Comparison of ENCODE assay signal across 20 cellular contexts in the genomic region with DNA sequence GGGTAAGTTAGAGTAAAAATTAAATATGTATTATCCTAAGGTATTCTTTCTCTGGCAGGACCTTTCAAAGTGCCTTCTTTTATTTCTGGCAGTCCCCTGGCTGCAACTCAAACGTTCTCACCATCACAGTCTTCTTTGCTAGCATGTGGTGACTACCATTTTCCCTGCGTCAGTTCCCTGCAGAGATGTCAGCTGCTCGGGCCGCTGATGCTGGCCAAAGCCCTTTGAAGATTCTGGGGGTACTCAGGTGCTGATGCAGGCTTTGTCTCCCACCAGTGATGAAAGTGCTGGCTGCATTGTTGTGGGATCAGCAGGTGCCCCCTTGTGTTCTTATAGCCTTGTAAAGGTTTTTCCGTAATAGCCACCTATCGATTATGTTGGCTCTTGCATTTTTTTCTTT.
DNase-seq lines count a peak whose midpoint lies in the region; ATAC-seq and TF ChIP-seq lines count a peak whose summit lies in the region.
"Had no signal": no experiment of that assay in that cellular context is flagged by ENCODE, and none has a peak within 500 bp of the region (broad histone marks: within the 10 kb centered on the region; RNA-seq: fewer than 3 reads in every experiment).

No MANE protein-coding gene starts in this region.

- H3F3A ChIP-seq in GM23338 (replicated peaks; ENCODE audit: low read depth), result no peaks in the 10 kb centered on the region
- H3F3A ChIP-seq in neural progenitor cell (ENCODE audit: low read depth), result no peaks in the 10 kb centered on the region

- peak overlapping the region in 3 of 11 experiments; percentile 2 to 54 (median 18); a peak in 2 of 22 replicates for H3K27ac ChIP-seq in BLaER1 treated with 17β-estradiol and CSF1 and Interleukin-3, amounts not matched to agents 10 nM and 100 nM
- no peak overlapping the region for H3K27ac ChIP-seq in GM23338 (ENCODE audit: low read depth)
- no peak overlapping the region for H3K27ac ChIP-seq in neural progenitor cell
- H3K27ac ChIP-seq: SK-N-MC had no signal

- 0 out of 2 replicates have a peak, but pooled peaks cover 16% of the 10 kb centered on the region for H3K9me2 ChIP-seq in GM23338 (ENCODE audit: insufficient read depth)

- H3K4me3 Mint-ChIP-seq in GM23338 (no peak overlapping the region), neural progenitor cell (no peak overlapping the region)
- H3K4me3 Mint-ChIP-seq in activated CD4-positive, alpha-beta memory T cell treated with anti-CD3 and anti-CD28 coated beads for 36 hours, result no peak overlapping the region
- H3K4me3 Mint-ChIP-seq: CD4-positive, alpha-beta memory T cell; HFFc6 had no signal

- H3K27me3 ChIP-seq in BLaER1 treated with 17β-estradiol and CSF1 and Interleukin-3, amounts not matched to agents 10 nM and 100 nM, result no peaks in the 10 kb centered on the region
- H3K27me3 ChIP-seq in GM23338 (ENCODE audit: insufficient read depth) (no peaks in the 10 kb centered on the region), neural progenitor cell (no peaks in the 10 kb centered on the region)

- no peaks in the 10 kb centered on the region for H3K36me3 Mint-ChIP-seq in GM23338 (ENCODE audit: low read depth)
- no peaks in the 10 kb centered on the region for H3K36me3 Mint-ChIP-seq in neural progenitor cell
- no peaks in the 10 kb centered on the region for H3K36me3 Mint-ChIP-seq in activated CD4-positive, alpha-beta memory T cell treated with anti-CD3 and anti-CD28 coated beads for 36 hours
- H3K36me3 Mint-ChIP-seq: CD4-positive, alpha-beta memory T cell had no signal

- intact Hi-C loops in activated CD4-positive, alpha-beta memory T cell treated with anti-CD3 and anti-CD28 coated beads for 36 hours (cut with micrococcal nuclease), result no loop called here

- H3K9ac ChIP-seq in BLaER1 treated with 17β-estradiol and CSF1 and Interleukin-3, amounts not matched to agents 10 nM and 100 nM, result no peak overlapping the region
- no peak overlapping the region for H3K9ac ChIP-seq in neural progenitor cell

- peaks cover 43 to 53% (median 49%) of the 10 kb centered on the region in 10 experiments for H3K4me1 ChIP-seq in BLaER1 treated with 17β-estradiol and CSF1 and Interleukin-3, amounts not matched to agents 10 nM and 100 nM
- H3K4me1 ChIP-seq in GM23338 (ENCODE audit: insufficient read depth), result no peaks in the 10 kb centered on the region
- H3K4me1 ChIP-seq in neural progenitor cell, result peaks cover 13% of the 10 kb centered on the region
- H3K4me1 ChIP-seq: Caco-2, HAP-1 had no signal

- H3K27me3 Mint-ChIP-seq in GM23338 (ENCODE audit: insufficient read depth, low read depth, poor library complexity) (no peaks in the 10 kb centered on the region), neural progenitor cell (ENCODE audit: insufficient read depth, low read depth) (peaks cover 6% of the 10 kb centered on the region)
- no peaks in the 10 kb centered on the region for H3K27me3 Mint-ChIP-seq in activated CD4-positive, alpha-beta memory T cell treated with anti-CD3 and anti-CD28 coated beads for 36 hours
- H3K27me3 Mint-ChIP-seq: CD4-positive, alpha-beta memory T cell had no signal

- TF ChIP-seq CTCF in GM23338 (conservative IDR thresholded peaks at IDR 0.05; ENCODE audit: low read depth in 2 of 2) (peak in 1 of 2 experiments; percentile 44; a peak in 2 of 4 replicates), neural progenitor cell (IDR thresholded peaks at IDR 0.05) (no peak)

- H3K4me3 ChIP-seq in BLaER1 treated with 17β-estradiol and CSF1 and Interleukin-3, amounts not matched to agents 10 nM and 100 nM, result no peak overlapping the region
- H3K4me3 ChIP-seq in GM23338 (no peak overlapping the region), neural progenitor cell (no peak overlapping the region)
- H3K4me3 ChIP-seq: HAP-1, SK-N-MC had no signal

- H2AFZ ChIP-seq in GM23338, result no peak overlapping the region
- H2AFZ ChIP-seq in neural progenitor cell (replicated peaks), result no peak overlapping the region

- ATAC-seq in GM23338, result peak; percentile 95
- ATAC-seq in GM19463 (IDR thresholded peaks at IDR 0.05; ENCODE audit: unreplicated experiment), result no peak
- no peak for ATAC-seq in activated CD4-positive, CD25-positive, alpha-beta regulatory T cell treated with anti-CD3 and anti-CD28 coated beads, Interleukin-2, amount 50 U/mL, for 24 hours

- POLR2A ChIA-PET in activated CD4-positive, alpha-beta memory T cell treated with anti-CD3 and anti-CD28 coated beads for 36 hours (lab: Charles Lee), result no interaction called here

- H3K9me3 Mint-ChIP-seq in GM23338 (no peaks in the 10 kb centered on the region; the same call in 2 of the 3 replicates), neural progenitor cell (peaks cover 6% of the 10 kb centered on the region)
- H3K9me3 Mint-ChIP-seq in activated CD4-positive, alpha-beta memory T cell treated with anti-CD3 and anti-CD28 coated beads for 36 hours, result no peaks in the 10 kb centered on the region
- H3K9me3 Mint-ChIP-seq: HFFc6 had no signal

- CTCF ChIA-PET in activated CD4-positive, alpha-beta memory T cell treated with anti-CD3 and anti-CD28 coated beads for 36 hours (lab: Charles Lee), result no interaction called here

- DNase-seq in GM23338 (ENCODE audit: low spot score) (peak; percentile 38), cerebellar cortex (ENCODE audit: low spot score) (peak; percentile 45), neural progenitor cell (ENCODE audit: low spot score) (peak; percentile 9)
- no peak for DNase-seq in activated CD4-positive, alpha-beta memory T cell treated with anti-CD3 and anti-CD28 coated beads for 36 hours
- DNase-seq: Caco-2; CD4-positive, alpha-beta memory T cell; DMS 273 treated with DMSO at 0.1 percent for 48 hours; DND-41; HFFc6; NCI-H1092; NCI-H1417 treated with DMSO at 0.1 percent for 48 hours; NCI-H2171 treated with DMSO at 0.1 percent for 48 hours; NCI-H345; NCI-H510A treated with DMSO at 0.1 percent for 48 hours; SIG-M5 had no signal

- H4K20me1 ChIP-seq in BLaER1 treated with 17β-estradiol and CSF1 and Interleukin-3, amounts not matched to agents 10 nM and 100 nM, result no peaks in the 10 kb centered on the region
- no peaks in the 10 kb centered on the region for H4K20me1 ChIP-seq in GM23338 (replicated peaks; ENCODE audit: insufficient read depth)
- H4K20me1 ChIP-seq in neural progenitor cell (ENCODE audit: low read depth), result no peaks in the 10 kb centered on the region

- peak overlapping the region in 9 of 11 experiments; percentile 3 to 59 (median 45); a peak in 15 of 22 replicates for H3K4me2 ChIP-seq in BLaER1 treated with 17β-estradiol and CSF1 and Interleukin-3, amounts not matched to agents 10 nM and 100 nM
- no peak overlapping the region for H3K4me2 ChIP-seq in GM23338
- peak overlapping the region; percentile 22 for H3K4me2 ChIP-seq in neural progenitor cell

- peaks cover 0 to 29% (median 21%) of the 10 kb centered on the region in 11 experiments; a peak in 18 of 22 replicates for H3K9me3 ChIP-seq in BLaER1 treated with 17β-estradiol and CSF1 and Interleukin-3, amounts not matched to agents 10 nM and 100 nM (replicated peaks in 1 of 11)
- no peaks in the 10 kb centered on the region for H3K9me3 ChIP-seq in neural progenitor cell (ENCODE audit: low read depth)
- H3K9me3 ChIP-seq: Caco-2, HAP-1 had no signal

- H3K36me3 ChIP-seq in BLaER1 treated with 17β-estradiol and CSF1 and Interleukin-3, amounts not matched to agents 10 nM and 100 nM, result 0 out of 22 replicates have a peak, but pooled peaks cover 0 to 3% (median 0%) of the 10 kb centered on the region in 11 experiments
- H3K36me3 ChIP-seq in GM23338 (ENCODE audit: insufficient read depth), result no peaks in the 10 kb centered on the region
- no peaks in the 10 kb centered on the region for H3K36me3 ChIP-seq in neural progenitor cell
- H3K36me3 ChIP-seq: HAP-1 had no signal

- H3K79me2 ChIP-seq in GM23338 (replicated peaks; ENCODE audit: insufficient read depth), result no peaks in the 10 kb centered on the region
- no peaks in the 10 kb centered on the region for H3K79me2 ChIP-seq in neural progenitor cell (ENCODE audit: low read depth)

- H3K4me1 Mint-ChIP-seq in GM23338, result peaks cover 16% of the 10 kb centered on the region
- H3K4me1 Mint-ChIP-seq in neural progenitor cell, result peaks cover 25% of the 10 kb centered on the region
- H3K4me1 Mint-ChIP-seq in activated CD4-positive, alpha-beta memory T cell treated with anti-CD3 and anti-CD28 coated beads for 36 hours (ENCODE audit: low read depth), result no peaks in the 10 kb centered on the region
- H3K4me1 Mint-ChIP-seq: CD4-positive, alpha-beta memory T cell had no signal

- no peak overlapping the region for H3K27ac Mint-ChIP-seq in GM23338
- H3K27ac Mint-ChIP-seq in neural progenitor cell, result no peak overlapping the region
- no peak overlapping the region for H3K27ac Mint-ChIP-seq in activated CD4-positive, alpha-beta memory T cell treated with anti-CD3 and anti-CD28 coated beads for 36 hours
- H3K27ac Mint-ChIP-seq: CD4-positive, alpha-beta memory T cell; HFFc6 had no signal

TF ChIP-seq in GM23338, 12 proteins besides CTCF, POLR2A, EP300 and RAD21 (continues in another document):
- TF ChIP-seq, protein P1, sequence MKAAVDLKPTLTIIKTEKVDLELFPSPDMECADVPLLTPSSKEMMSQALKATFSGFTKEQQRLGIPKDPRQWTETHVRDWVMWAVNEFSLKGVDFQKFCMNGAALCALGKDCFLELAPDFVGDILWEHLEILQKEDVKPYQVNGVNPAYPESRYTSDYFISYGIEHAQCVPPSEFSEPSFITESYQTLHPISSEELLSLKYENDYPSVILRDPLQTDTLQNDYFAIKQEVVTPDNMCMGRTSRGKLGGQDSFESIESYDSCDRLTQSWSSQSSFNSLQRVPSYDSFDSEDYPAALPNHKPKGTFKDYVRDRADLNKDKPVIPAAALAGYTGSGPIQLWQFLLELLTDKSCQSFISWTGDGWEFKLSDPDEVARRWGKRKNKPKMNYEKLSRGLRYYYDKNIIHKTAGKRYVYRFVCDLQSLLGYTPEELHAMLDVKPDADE (IDR thresholded peaks at IDR 0.05), result no peak
